In the genomic region with DNA sequence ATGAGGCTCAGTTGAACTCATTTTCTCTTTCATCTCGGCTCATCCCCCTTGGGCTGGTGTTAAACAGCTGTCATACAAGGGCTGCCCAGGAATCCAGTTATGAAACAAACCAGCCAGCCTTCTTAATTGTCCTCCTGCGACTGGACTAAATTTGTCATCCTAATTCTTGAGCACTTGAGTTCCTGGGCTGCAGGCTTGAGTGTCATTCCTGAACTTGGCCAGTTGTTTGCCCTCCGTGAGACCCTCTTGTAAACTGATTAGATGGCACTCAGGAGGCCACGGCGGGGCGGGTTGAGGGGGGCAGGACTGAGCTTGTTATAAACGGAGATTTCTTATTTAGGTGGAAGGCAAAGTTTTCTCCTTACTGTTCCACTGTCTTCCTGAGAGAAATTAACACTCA, we compare ENCODE assay signal across 19 cellular contexts.
"Had no signal": no experiment of that assay in that cellular context is flagged by ENCODE, and none has a peak within 500 bp of the region (broad histone marks: within the 10 kb centered on the region; RNA-seq: fewer than 3 reads in every experiment).

No MANE protein-coding gene starts in this region.

- H3K27me3 Mint-ChIP-seq: activated naive CD8-positive, alpha-beta T cell had no signal

- H3K36me3 Mint-ChIP-seq: activated naive CD8-positive, alpha-beta T cell had no signal

- H3K9me3 ChIP-seq: body of pancreas, ovary, tibial artery had no signal

- ATAC-seq: activated CD8-positive, alpha-beta T cell treated with anti-CD3 and anti-CD28 coated beads, Interleukin-2, amount 10 ng/mL, durations not matched to agents 7 days and 5 days; body of pancreas; left lobe of liver had no signal

- H3K27ac Mint-ChIP-seq: activated CD4-positive, alpha-beta T cell treated with anti-CD3 and anti-CD28 coated beads, Interleukin-2, amount 10 ng/mL, durations not matched to agents 24 days and 14 days; activated CD8-positive, alpha-beta T cell treated with anti-CD3 and anti-CD28 coated beads, Interleukin-2, amount 10 ng/mL, durations not matched to agents 7 days and 5 days; activated naive CD8-positive, alpha-beta T cell; dendritic cell treated with granulocyte-macrophage colony-stimulating factor and Interleukin-4, amounts not matched to agents 40 ng/mL and 50 ng/mL, for 4 days; T-helper 2 cell treated with Interferon-gamma antibody and Interleukin-4, amounts not matched to agents 5 μg/mL and 100 μg/mL, for 36 hours had no signal

- H3K27me3 ChIP-seq: body of pancreas, ovary had no signal

- H3K36me3 ChIP-seq: ovary, tibial artery had no signal

- H3K4me3 ChIP-seq: body of pancreas, ovary, tibial artery had no signal

- DNase-seq: activated CD4-positive, alpha-beta T cell treated with anti-CD3 and anti-CD28 coated beads, Interleukin-2, amount 10 ng/mL, durations not matched to agents 24 days and 14 days; activated CD4-positive, CD25-positive, alpha-beta regulatory T cell; activated CD8-positive, alpha-beta memory T cell treated with anti-CD3 and anti-CD28 coated beads, Interleukin-2, amount 50 U/mL, for 4 hours; activated CD8-positive, alpha-beta T cell treated with anti-CD3 and anti-CD28 coated beads, Interleukin-2, amount 10 ng/mL, durations not matched to agents 7 days and 5 days; activated gamma-delta T cell; activated T-cell treated with anti-CD3 and anti-CD28 coated beads, Interleukin-2, amount 50 U/mL, for 48 hours; amniotic stem cell; body of pancreas; foreskin melanocyte; head of caudate nucleus; stimulated activated CD4-positive, alpha-beta T cell treated with anti-CD3 and anti-CD28 coated beads, Interleukin-2, amount 100 ng/mL, for 48 hours; stimulated activated naive CD4-positive, alpha-beta T cell; tibial artery had no signal

- H3K4me3 Mint-ChIP-seq: activated CD4-positive, alpha-beta T cell treated with anti-CD3 and anti-CD28 coated beads, Interleukin-2, amount 10 ng/mL, durations not matched to agents 24 days and 14 days; activated CD8-positive, alpha-beta T cell treated with anti-CD3 and anti-CD28 coated beads, Interleukin-2, amount 10 ng/mL, durations not matched to agents 7 days and 5 days; activated naive CD8-positive, alpha-beta T cell; dendritic cell treated with granulocyte-macrophage colony-stimulating factor and Interleukin-4, amounts not matched to agents 40 ng/mL and 50 ng/mL, for 4 days; T-helper 2 cell treated with Interferon-gamma antibody and Interleukin-4, amounts not matched to agents 5 μg/mL and 100 μg/mL, for 36 hours had no signal

- H3K4me1 ChIP-seq: body of pancreas, tibial artery had no signal

- H3K4me1 Mint-ChIP-seq: activated CD4-positive, alpha-beta T cell treated with anti-CD3 and anti-CD28 coated beads, Interleukin-2, amount 10 ng/mL, durations not matched to agents 24 days and 14 days had no signal

- H3K27ac ChIP-seq: body of pancreas, epithelial cell of prostate, ovary, tibial artery had no signal

- H3K9me3 Mint-ChIP-seq: activated CD4-positive, alpha-beta T cell treated with anti-CD3 and anti-CD28 coated beads, Interleukin-2, amount 10 ng/mL, durations not matched to agents 24 days and 14 days; dendritic cell treated with granulocyte-macrophage colony-stimulating factor and Interleukin-4, amounts not matched to agents 40 ng/mL and 50 ng/mL, for 4 days; T-helper 2 cell treated with Interferon-gamma antibody and Interleukin-4, amounts not matched to agents 5 μg/mL and 100 μg/mL, for 36 hours had no signal
